ENCODE assay signal across 2 cellular contexts in genomic region chr21:35113064-35113463, GRCh38.
TF ChIP-seq lines count a peak whose summit lies in the region.

No MANE protein-coding gene starts in this region.

TF ChIP-seq in K562, 482 proteins besides CTCF, POLR2A, EP300 and RAD21 (continues in another document):
- TF ChIP-seq PPARD (CRISPR knock-in tag; IDR thresholded peaks at IDR 0.05) (no peak), ZNF785 (CRISPR knock-in tag; IDR thresholded peaks at IDR 0.05) (no peak), FOXK2 (conservative IDR thresholded peaks at IDR 0.05 in 1 of 2, IDR thresholded peaks at IDR 0.05 in 1 of 2; ENCODE audit: low read depth in 2 of 2) (no peak), ETV5 (CRISPR knock-in tag; IDR thresholded peaks at IDR 0.05; ENCODE audit: low read depth) (no peak), GTF2E2 (tag; IDR thresholded peaks at IDR 0.05) (no peak), RBM25 (IDR thresholded peaks at IDR 0.05; ENCODE audit: low read depth, low read length, severe bottlenecking) (no peak), YBX1 (IDR thresholded peaks at IDR 0.05) (no peak), TEAD1 (CRISPR knock-in tag; IDR thresholded peaks at IDR 0.05) (no peak), BRCA1 (IDR thresholded peaks at IDR 0.05) (no peak), BRCA1 (CRISPR knock-in tag; IDR thresholded peaks at IDR 0.05) (no peak), THRAP3 (IDR thresholded peaks at IDR 0.05; ENCODE audit: borderline replicate concordance) (no peak), ETV1 (tag; conservative IDR thresholded peaks at IDR 0.05; ENCODE audit: low read depth) (peak; percentile 41; the same call in 1 of the 2 replicates), CLOCK (CRISPR knock-in tag; IDR thresholded peaks at IDR 0.05; ENCODE audit: borderline replicate concordance) (no peak), TEAD2 (tag; IDR thresholded peaks at IDR 0.05) (no peak), TAF1 (IDR thresholded peaks at IDR 0.05; ENCODE audit: control insufficient read depth, extremely low read depth, insufficient read depth, low read length, severe bottlenecking) (no peak), NR2F6 (CRISPR knock-in tag; IDR thresholded peaks at IDR 0.05) (no peak), ZNF699 (CRISPR knock-in tag; IDR thresholded peaks at IDR 0.05; ENCODE audit: insufficient replicate concordance) (no peak), L3MBTL2 (IDR thresholded peaks at IDR 0.05) (0 out of 2 replicates have a peak, but pooled peaks have one; percentile 14), BRF2 (IDR thresholded peaks at IDR 0.05; ENCODE audit: borderline replicate concordance, insufficient read depth, insufficient read length) (no peak), NCOA6 (IDR thresholded peaks at IDR 0.05) (no peak), BRD9 (IDR thresholded peaks at IDR 0.05; ENCODE audit: low read depth, partially characterized antibody) (no peak), SMAD1 (IDR thresholded peaks at IDR 0.05; ENCODE audit: low read depth, low read length, partially characterized antibody) (no peak), TAL1 (IDR thresholded peaks at IDR 0.05) (no peak), NFE2 (IDR thresholded peaks at IDR 0.05; ENCODE audit: low read depth) (peak; percentile 21; the same call in 1 of the 2 replicates), HLTF (IDR thresholded peaks at IDR 0.05) (no peak), ZEB2 (IDR thresholded peaks at IDR 0.05) (no peak), POLR2B (IDR thresholded peaks at IDR 0.05; ENCODE audit: low read depth, partially characterized antibody) (no peak), NR0B1 (IDR thresholded peaks at IDR 0.05; ENCODE audit: partially characterized antibody) (no peak), ZNF561 (CRISPR knock-in tag; conservative IDR thresholded peaks at IDR 0.05) (no peak), NFXL1 (CRISPR knock-in tag; IDR thresholded peaks at IDR 0.05) (no peak), ZNF395 (CRISPR knock-in tag; IDR thresholded peaks at IDR 0.05) (peak; percentile 7; the same call in 1 of the 2 replicates), PML (IDR thresholded peaks at IDR 0.05; ENCODE audit: low read length) (no peak), MAFG (tag; conservative IDR thresholded peaks at IDR 0.05) (no peak), CHCHD3 (CRISPR knock-in tag; IDR thresholded peaks at IDR 0.05) (no peak), SMAD2 (IDR thresholded peaks at IDR 0.05; ENCODE audit: low read depth, low read length) (no peak), ZKSCAN1 (IDR thresholded peaks at IDR 0.05; ENCODE audit: low read depth, low read length) (no peak), PHF20 (IDR thresholded peaks at IDR 0.05; ENCODE audit: partially characterized antibody) (no peak), ZNF551 (CRISPR knock-in tag; IDR thresholded peaks at IDR 0.05) (no peak), MTA2 (IDR thresholded peaks at IDR 0.05; ENCODE audit: low read depth) (no peak)

TF ChIP-seq in HepG2, 621 proteins besides CTCF, POLR2A, EP300 and RAD21 (continued from another document):
- no peak for TF ChIP-seq ATAD3A (CRISPR knock-in tag; IDR thresholded peaks at IDR 0.05)
- no peak for TF ChIP-seq MXD3 (CRISPR knock-in tag; IDR thresholded peaks at IDR 0.05)
- TF ChIP-seq SOX13 (IDR thresholded peaks at IDR 0.05): no peak
- no peak for TF ChIP-seq SOX13 (CRISPR knock-in tag; conservative IDR thresholded peaks at IDR 0.05 in 1 of 2, IDR thresholded peaks at IDR 0.05 in 1 of 2)
- TF ChIP-seq ZFP41 (CRISPR knock-in tag; IDR thresholded peaks at IDR 0.05; ENCODE audit: borderline replicate concordance): no peak
- no peak for TF ChIP-seq PHB2 (IDR thresholded peaks at IDR 0.05; ENCODE audit: partially characterized antibody)
- TF ChIP-seq ZNF576 (CRISPR knock-in tag; IDR thresholded peaks at IDR 0.05): no peak
- TF ChIP-seq HNRNPL (IDR thresholded peaks at IDR 0.05; ENCODE audit: low read depth, low read length): no peak
- no peak for TF ChIP-seq CHD2 (IDR thresholded peaks at IDR 0.05; ENCODE audit: low read depth, low read length)
- TF ChIP-seq SIN3A (IDR thresholded peaks at IDR 0.05; ENCODE audit: borderline replicate concordance, low read depth, low read length): no peak
- no peak for TF ChIP-seq CEBPG (CRISPR knock-in tag; IDR thresholded peaks at IDR 0.05)
- TF ChIP-seq REST (IDR thresholded peaks at IDR 0.05; ENCODE audit: borderline replicate concordance in 1 of 2, low read depth in 1 of 2, low read length in 2 of 2): no peak
- TF ChIP-seq ZNF619 (CRISPR knock-in tag; IDR thresholded peaks at IDR 0.05): no peak
- TF ChIP-seq GATA4 (IDR thresholded peaks at IDR 0.05; ENCODE audit: borderline replicate concordance, low read depth): no peak
- TF ChIP-seq CBX2 (IDR thresholded peaks at IDR 0.05; ENCODE audit: low read depth, low read length): no peak
- no peak for TF ChIP-seq CBX2 (CRISPR knock-in tag; IDR thresholded peaks at IDR 0.05; ENCODE audit: low read depth)
- TF ChIP-seq STAT5B (CRISPR knock-in tag; IDR thresholded peaks at IDR 0.05): no peak
- no peak for TF ChIP-seq ZNF484 (CRISPR knock-in tag; IDR thresholded peaks at IDR 0.05; ENCODE audit: borderline replicate concordance, low read depth)
- no peak for TF ChIP-seq TBP (CRISPR knock-in tag; IDR thresholded peaks at IDR 0.05)
- TF ChIP-seq ARID5B (CRISPR knock-in tag; IDR thresholded peaks at IDR 0.05): no peak
TF ChIP-seq in HepG2: peak in this region for 0.
